ENCODE assay signal across 1 cellular context in genomic region chr11:59135648-59136461, GRCh38.
A peak's percentile ranks its signal among the peaks of the same experiment; 100 is the strongest.
TF ChIP-seq lines count a peak whose summit lies in the region.

No MANE protein-coding gene starts in this region.

TF ChIP-seq in GM12878, 131 proteins besides CTCF, POLR2A, EP300 and RAD21:
- TF ChIP-seq TCF3 (IDR thresholded peaks at IDR 0.05; ENCODE audit: borderline replicate concordance, insufficient read depth, low read depth, low read length), result no peak
- TF ChIP-seq IRF4 (IDR thresholded peaks at IDR 0.05; ENCODE audit: low read depth, low read length), result 0 out of 2 replicates have a peak, but pooled peaks have one; percentile 35
- TF ChIP-seq POLR2AphosphoS2 (IDR thresholded peaks at IDR 0.05; ENCODE audit: low read depth, low read length), result no peak
- TF ChIP-seq E2F4 (IDR thresholded peaks at IDR 0.05; ENCODE audit: low read depth, low read length), result 0 out of 2 replicates have a peak, but pooled peaks have one; percentile 7
- TF ChIP-seq MEF2A (IDR thresholded peaks at IDR 0.05; ENCODE audit: insufficient read depth, low read depth, low read length), result 0 out of 2 replicates have a peak, but pooled peaks have one; percentile 12
- no peak for TF ChIP-seq SREBF1 (IDR thresholded peaks at IDR 0.05; ENCODE audit: low read length)
- no peak for TF ChIP-seq SMAD1 (IDR thresholded peaks at IDR 0.05; ENCODE audit: low read depth, partially characterized antibody)
- TF ChIP-seq GABPA (IDR thresholded peaks at IDR 0.05; ENCODE audit: low read depth), result no peak
- TF ChIP-seq, protein P1, sequence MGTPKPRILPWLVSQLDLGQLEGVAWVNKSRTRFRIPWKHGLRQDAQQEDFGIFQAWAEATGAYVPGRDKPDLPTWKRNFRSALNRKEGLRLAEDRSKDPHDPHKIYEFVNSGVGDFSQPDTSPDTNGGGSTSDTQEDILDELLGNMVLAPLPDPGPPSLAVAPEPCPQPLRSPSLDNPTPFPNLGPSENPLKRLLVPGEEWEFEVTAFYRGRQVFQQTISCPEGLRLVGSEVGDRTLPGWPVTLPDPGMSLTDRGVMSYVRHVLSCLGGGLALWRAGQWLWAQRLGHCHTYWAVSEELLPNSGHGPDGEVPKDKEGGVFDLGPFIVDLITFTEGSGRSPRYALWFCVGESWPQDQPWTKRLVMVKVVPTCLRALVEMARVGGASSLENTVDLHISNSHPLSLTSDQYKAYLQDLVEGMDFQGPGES (IDR thresholded peaks at IDR 0.05), result no peak
- no peak for TF ChIP-seq SUPT20H (IDR thresholded peaks at IDR 0.05; ENCODE audit: borderline replicate concordance, control insufficient read depth, low read depth, low read length)
- no peak for TF ChIP-seq PRDM15 (CRISPR knock-in tag; IDR thresholded peaks at IDR 0.05)
- TF ChIP-seq, protein P2, sequence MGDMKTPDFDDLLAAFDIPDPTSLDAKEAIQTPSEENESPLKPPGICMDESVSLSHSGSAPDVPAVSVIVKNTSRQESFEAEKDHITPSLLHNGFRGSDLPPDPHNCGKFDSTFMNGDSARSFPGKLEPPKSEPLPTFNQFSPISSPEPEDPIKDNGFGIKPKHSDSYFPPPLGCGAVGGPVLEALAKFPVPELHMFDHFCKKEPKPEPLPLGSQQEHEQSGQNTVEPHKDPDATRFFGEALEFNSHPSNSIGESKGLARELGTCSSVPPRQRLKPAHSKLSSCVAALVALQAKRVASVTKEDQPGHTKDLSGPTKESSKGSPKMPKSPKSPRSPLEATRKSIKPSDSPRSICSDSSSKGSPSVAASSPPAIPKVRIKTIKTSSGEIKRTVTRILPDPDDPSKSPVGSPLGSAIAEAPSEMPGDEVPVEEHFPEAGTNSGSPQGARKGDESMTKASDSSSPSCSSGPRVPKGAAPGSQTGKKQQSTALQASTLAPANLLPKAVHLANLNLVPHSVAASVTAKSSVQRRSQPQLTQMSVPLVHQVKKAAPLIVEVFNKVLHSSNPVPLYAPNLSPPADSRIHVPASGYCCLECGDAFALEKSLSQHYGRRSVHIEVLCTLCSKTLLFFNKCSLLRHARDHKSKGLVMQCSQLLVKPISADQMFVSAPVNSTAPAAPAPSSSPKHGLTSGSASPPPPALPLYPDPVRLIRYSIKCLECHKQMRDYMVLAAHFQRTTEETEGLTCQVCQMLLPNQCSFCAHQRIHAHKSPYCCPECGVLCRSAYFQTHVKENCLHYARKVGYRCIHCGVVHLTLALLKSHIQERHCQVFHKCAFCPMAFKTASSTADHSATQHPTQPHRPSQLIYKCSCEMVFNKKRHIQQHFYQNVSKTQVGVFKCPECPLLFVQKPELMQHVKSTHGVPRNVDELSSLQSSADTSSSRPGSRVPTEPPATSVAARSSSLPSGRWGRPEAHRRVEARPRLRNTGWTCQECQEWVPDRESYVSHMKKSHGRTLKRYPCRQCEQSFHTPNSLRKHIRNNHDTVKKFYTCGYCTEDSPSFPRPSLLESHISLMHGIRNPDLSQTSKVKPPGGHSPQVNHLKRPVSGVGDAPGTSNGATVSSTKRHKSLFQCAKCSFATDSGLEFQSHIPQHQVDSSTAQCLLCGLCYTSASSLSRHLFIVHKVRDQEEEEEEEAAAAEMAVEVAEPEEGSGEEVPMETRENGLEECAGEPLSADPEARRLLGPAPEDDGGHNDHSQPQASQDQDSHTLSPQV (IDR thresholded peaks at IDR 0.05), result 0 out of 2 replicates have a peak, but pooled peaks have one; percentile 48
- TF ChIP-seq, protein P3, sequence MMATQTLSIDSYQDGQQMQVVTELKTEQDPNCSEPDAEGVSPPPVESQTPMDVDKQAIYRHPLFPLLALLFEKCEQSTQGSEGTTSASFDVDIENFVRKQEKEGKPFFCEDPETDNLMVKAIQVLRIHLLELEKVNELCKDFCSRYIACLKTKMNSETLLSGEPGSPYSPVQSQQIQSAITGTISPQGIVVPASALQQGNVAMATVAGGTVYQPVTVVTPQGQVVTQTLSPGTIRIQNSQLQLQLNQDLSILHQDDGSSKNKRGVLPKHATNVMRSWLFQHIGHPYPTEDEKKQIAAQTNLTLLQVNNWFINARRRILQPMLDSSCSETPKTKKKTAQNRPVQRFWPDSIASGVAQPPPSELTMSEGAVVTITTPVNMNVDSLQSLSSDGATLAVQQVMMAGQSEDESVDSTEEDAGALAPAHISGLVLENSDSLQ (IDR thresholded peaks at IDR 0.05), result peak; percentile 36; the same call in 1 of the 2 replicates
- TF ChIP-seq SMC3 (IDR thresholded peaks at IDR 0.05; ENCODE audit: borderline replicate concordance, low read length), result peak; percentile 87
- TF ChIP-seq IKZF1 (conservative IDR thresholded peaks at IDR 0.05), result peak; percentile 46
- no peak for TF ChIP-seq MTA3 (IDR thresholded peaks at IDR 0.05; ENCODE audit: borderline replicate concordance, low read length)
- peak; percentile 63 for TF ChIP-seq SMARCA5 (IDR thresholded peaks at IDR 0.05)
- no peak for TF ChIP-seq NR2F1 (conservative IDR thresholded peaks at IDR 0.05)
- 0 out of 4 replicates have a peak, but pooled peaks of 1 of the 2 experiments have one; percentile 16 for TF ChIP-seq SRF (IDR thresholded peaks at IDR 0.05; ENCODE audit: low read depth in 2 of 2, low read length in 2 of 2)
- TF ChIP-seq BHLHE40 (IDR thresholded peaks at IDR 0.05; ENCODE audit: borderline replicate concordance in 1 of 2, low read depth in 2 of 2, low read length in 1 of 2), result peak; percentile 14 to 36; a peak in 2 of 4 replicates
- TF ChIP-seq NFYA (IDR thresholded peaks at IDR 0.05; ENCODE audit: borderline replicate concordance, low read depth, low read length), result no peak
- TF ChIP-seq USF1 (IDR thresholded peaks at IDR 0.05; ENCODE audit: borderline replicate concordance, extremely low read length, insufficient read depth, low read depth, low read length), result no peak
- 0 out of 2 replicates have a peak, but pooled peaks have one; percentile 27 for TF ChIP-seq STAT1 (conservative IDR thresholded peaks at IDR 0.05)
- TF ChIP-seq POU2F2 (IDR thresholded peaks at IDR 0.05; ENCODE audit: borderline replicate concordance, low read depth, low read length), result no peak
- TF ChIP-seq, protein P4, sequence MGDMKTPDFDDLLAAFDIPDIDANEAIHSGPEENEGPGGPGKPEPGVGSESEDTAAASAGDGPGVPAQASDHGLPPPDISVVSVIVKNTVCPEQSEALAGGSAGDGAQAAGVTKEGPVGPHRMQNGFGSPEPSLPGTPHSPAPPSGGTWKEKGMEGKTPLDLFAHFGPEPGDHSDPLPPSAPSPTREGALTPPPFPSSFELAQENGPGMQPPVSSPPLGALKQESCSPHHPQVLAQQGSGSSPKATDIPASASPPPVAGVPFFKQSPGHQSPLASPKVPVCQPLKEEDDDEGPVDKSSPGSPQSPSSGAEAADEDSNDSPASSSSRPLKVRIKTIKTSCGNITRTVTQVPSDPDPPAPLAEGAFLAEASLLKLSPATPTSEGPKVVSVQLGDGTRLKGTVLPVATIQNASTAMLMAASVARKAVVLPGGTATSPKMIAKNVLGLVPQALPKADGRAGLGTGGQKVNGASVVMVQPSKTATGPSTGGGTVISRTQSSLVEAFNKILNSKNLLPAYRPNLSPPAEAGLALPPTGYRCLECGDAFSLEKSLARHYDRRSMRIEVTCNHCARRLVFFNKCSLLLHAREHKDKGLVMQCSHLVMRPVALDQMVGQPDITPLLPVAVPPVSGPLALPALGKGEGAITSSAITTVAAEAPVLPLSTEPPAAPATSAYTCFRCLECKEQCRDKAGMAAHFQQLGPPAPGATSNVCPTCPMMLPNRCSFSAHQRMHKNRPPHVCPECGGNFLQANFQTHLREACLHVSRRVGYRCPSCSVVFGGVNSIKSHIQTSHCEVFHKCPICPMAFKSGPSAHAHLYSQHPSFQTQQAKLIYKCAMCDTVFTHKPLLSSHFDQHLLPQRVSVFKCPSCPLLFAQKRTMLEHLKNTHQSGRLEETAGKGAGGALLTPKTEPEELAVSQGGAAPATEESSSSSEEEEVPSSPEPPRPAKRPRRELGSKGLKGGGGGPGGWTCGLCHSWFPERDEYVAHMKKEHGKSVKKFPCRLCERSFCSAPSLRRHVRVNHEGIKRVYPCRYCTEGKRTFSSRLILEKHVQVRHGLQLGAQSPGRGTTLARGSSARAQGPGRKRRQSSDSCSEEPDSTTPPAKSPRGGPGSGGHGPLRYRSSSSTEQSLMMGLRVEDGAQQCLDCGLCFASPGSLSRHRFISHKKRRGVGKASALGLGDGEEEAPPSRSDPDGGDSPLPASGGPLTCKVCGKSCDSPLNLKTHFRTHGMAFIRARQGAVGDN (IDR thresholded peaks at IDR 0.05), result 0 out of 2 replicates have a peak, but pooled peaks have one; percentile 44
- peak; percentile 39 for TF ChIP-seq SP1 (IDR thresholded peaks at IDR 0.05; ENCODE audit: low read depth, low read length)
- TF ChIP-seq ZNF24 (IDR thresholded peaks at IDR 0.05), result no peak
- TF ChIP-seq YY1 (IDR thresholded peaks at IDR 0.05; ENCODE audit: low read depth, low read length), result peak; percentile 80
- no peak for TF ChIP-seq ZBTB33 (IDR thresholded peaks at IDR 0.05)
- TF ChIP-seq RUNX3 (IDR thresholded peaks at IDR 0.05; ENCODE audit: low read length), result peak; percentile 67
- TF ChIP-seq KLF5 (IDR thresholded peaks at IDR 0.05; ENCODE audit: partially characterized antibody), result no peak
- no peak for TF ChIP-seq NFIC (IDR thresholded peaks at IDR 0.05; ENCODE audit: low read depth, low read length)
- no peak for TF ChIP-seq MLLT1 (IDR thresholded peaks at IDR 0.05)
TF ChIP-seq in GM12878: peak in this region for 15.
